ENCODE assay signal across 13 cellular contexts in genomic region chr5:143542798-143543144, GRCh38.
"Had no signal": no experiment of that assay in that cellular context is flagged by ENCODE, and none has a peak within 500 bp of the region (broad histone marks: within the 10 kb centered on the region; RNA-seq: fewer than 3 reads in every experiment).

No MANE protein-coding gene starts in this region.

- H3K27ac ChIP-seq: adrenal gland, ovary, thyroid gland, uterus had no signal

- H3K4me1 ChIP-seq: adrenal gland, thyroid gland, uterus had no signal

- H3K4me3 ChIP-seq: adrenal gland, ovary, thyroid gland, uterus had no signal

- ATAC-seq: esophagus mucosa had no signal

- H3K9me3 ChIP-seq: adrenal gland, thyroid gland, uterus had no signal

- DNase-seq: activated B cell treated with CpG ODN at 0.5 μM for 24 hours; activated CD4-positive, alpha-beta T cell treated with anti-CD3 and anti-CD28 coated beads, Interleukin-2, amount 10 ng/mL, durations not matched to agents 7 days and 5 days; activated naive CD4-positive, alpha-beta T cell treated with anti-CD3 and anti-CD28 coated beads, Interleukin-2, amount 50 U/mL, for 16 hours; adrenal gland; endodermal cell; foreskin melanocyte; head of caudate nucleus; ovary; stimulated activated CD4-positive, alpha-beta T cell treated with anti-CD3 and anti-CD28 coated beads, Interleukin-4, amount 100 ng/mL, for 4 hours; T-helper 2 cell; thyroid gland; uterus had no signal

- H3K27me3 ChIP-seq: adrenal gland, ovary, thyroid gland, uterus had no signal

- H3K36me3 ChIP-seq: adrenal gland, ovary, thyroid gland, uterus had no signal
